In the genomic region with DNA sequence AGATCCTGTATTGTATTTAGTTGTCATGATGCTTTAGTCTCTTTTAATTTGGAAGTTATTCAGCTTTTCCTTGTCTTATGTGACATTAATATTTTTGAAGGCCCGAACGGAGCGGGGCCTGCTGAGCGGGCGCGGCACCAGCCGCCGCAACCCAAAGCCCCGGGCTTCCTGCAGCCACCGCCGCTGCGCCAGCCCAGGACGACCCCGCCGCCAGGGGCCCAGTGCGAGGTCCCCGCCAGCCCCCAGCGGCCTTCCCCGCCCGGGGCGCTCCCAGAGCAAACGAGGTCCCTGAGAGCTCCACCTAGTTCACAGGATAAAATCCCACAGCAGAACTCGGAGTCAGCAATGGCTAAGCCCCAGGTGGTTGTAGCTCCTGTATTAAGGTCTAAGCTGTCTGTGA, we compare ENCODE assay signal across 6 cellular contexts. TPM values are rescaled to one million over a fixed set of nuclear protein-coding genes. Genes with fewer than 3 reads are reported as not detected.
"Had no signal": no experiment of that assay in that cellular context is flagged by ENCODE, and none has a peak within 500 bp of the region (broad histone marks: within the 10 kb centered on the region; RNA-seq: fewer than 3 reads in every experiment).

No MANE protein-coding gene starts in this region.

RNA-seq across cellular contexts. Expression of gene TBC1D28, which starts 5.9 kb away (rescaled TPM):
- total RNA-seq: activated CD4-positive, alpha-beta T cell treated with anti-CD3 and anti-CD28 coated beads, Interleukin-2, amount 10 ng/mL, durations not matched to agents 24 days and 14 days; activated CD8-positive, alpha-beta memory T cell treated with anti-CD3 and anti-CD28 coated beads for 36 hours; astrocyte; Right ventricle myocardium superior; T-helper 1 cell treated with Interleukin-12 subunit alpha and Interleukin-12 subunit beta and Interleukin-4 antibody, amounts not matched to agents 30 ng/mL and 1 ng/mL, for 36 hours had no signal
- polyA plus RNA-seq: SK-N-SH had no signal
